28 cellular contexts compared by ENCODE assay signal in genomic region chr6:65059568-65059967, GRCh38.
"Had no signal": no experiment of that assay in that cellular context is flagged by ENCODE, and none has a peak within 500 bp of the region (broad histone marks: within the 10 kb centered on the region; RNA-seq: fewer than 3 reads in every experiment).

No MANE protein-coding gene starts in this region.

- H3K27me3 ChIP-seq: stomach, suprapubic skin, testis, thyroid gland, tibial artery, tibial nerve, transverse colon, upper lobe of left lung, upper lobe of right lung, uterus, vagina had no signal

- H3K4me3 ChIP-seq: stomach, suprapubic skin, testis, thoracic aorta, thyroid gland, tibial artery, tibial nerve, transverse colon, upper lobe of left lung, upper lobe of right lung, uterus, vagina had no signal

- H3K36me3 Mint-ChIP-seq: stimulated activated effector memory CD8-positive, alpha-beta T cell treated with anti-CD3 and anti-CD28 coated beads, Interleukin-12 subunit alpha, Interleukin-12 subunit beta, amount 100 ng/mL, for 72 hours; stimulated activated memory B cell treated with anti-CD40 and anti-IgM and Interleukin-4, amounts not matched to agents 10 μg/mL and 1 μg/mL and 100 μg/mL, for 72 hours; stimulated activated naive B cell treated with anti-CD40 and anti-IgM and Interleukin-4, amounts not matched to agents 10 μg/mL and 1 μg/mL and 100 μg/mL, for 72 hours; type B pancreatic cell had no signal

- H3K27ac Mint-ChIP-seq: stimulated activated effector memory CD8-positive, alpha-beta T cell treated with anti-CD3 and anti-CD28 coated beads, Interleukin-12 subunit alpha, Interleukin-12 subunit beta, amount 100 ng/mL, for 72 hours; stimulated activated memory B cell treated with anti-CD40 and anti-IgM and Interleukin-4, amounts not matched to agents 10 μg/mL and 1 μg/mL and 100 μg/mL, for 72 hours; stimulated activated naive B cell treated with anti-CD40 and anti-IgM and Interleukin-4, amounts not matched to agents 10 μg/mL and 1 μg/mL and 100 μg/mL, for 72 hours; stimulated activated naive CD8-positive, alpha-beta T cell treated with anti-CD3 and anti-CD28 coated beads, Interleukin-15, amount 100 ng/mL, for 72 hours; stimulated activated naive CD8-positive, alpha-beta T cell treated with anti-CD3 and anti-CD28 coated beads, Interleukin-15, Interleukin-2, amounts not matched to agents 100 ng/mL and 50 ng/mL, for 24 hours; type B pancreatic cell had no signal

- H3K4me1 ChIP-seq: stomach, suprapubic skin, testis, thyroid gland, tibial artery, tibial nerve, transverse colon, upper lobe of left lung, upper lobe of right lung, uterus, vagina had no signal

- H3K36me3 ChIP-seq: stomach, suprapubic skin, thoracic aorta, thyroid gland, tibial artery, tibial nerve, transverse colon, upper lobe of left lung, upper lobe of right lung, uterus, vagina had no signal

- H3K9me3 ChIP-seq: stomach, suprapubic skin, testis, thoracic aorta, thyroid gland, tibial artery, tibial nerve, transverse colon, upper lobe of left lung, upper lobe of right lung, uterus, vagina had no signal

- H3K27ac ChIP-seq: stomach, suprapubic skin, testis, thoracic aorta, thyroid gland, tibial artery, tibial nerve, transverse colon, upper lobe of left lung, upper lobe of right lung, uterus, vagina had no signal

- H3K4me3 Mint-ChIP-seq: stimulated activated effector memory CD8-positive, alpha-beta T cell treated with anti-CD3 and anti-CD28 coated beads, Interleukin-12 subunit alpha, Interleukin-12 subunit beta, amount 100 ng/mL, for 72 hours; stimulated activated memory B cell treated with anti-CD40 and anti-IgM and Interleukin-4, amounts not matched to agents 10 μg/mL and 1 μg/mL and 100 μg/mL, for 72 hours; stimulated activated naive B cell treated with anti-CD40 and anti-IgM and Interleukin-4, amounts not matched to agents 10 μg/mL and 1 μg/mL and 100 μg/mL, for 72 hours; stimulated activated naive CD8-positive, alpha-beta T cell treated with anti-CD3 and anti-CD28 coated beads, Interleukin-15, amount 100 ng/mL, for 72 hours; stimulated activated naive CD8-positive, alpha-beta T cell treated with anti-CD3 and anti-CD28 coated beads, Interleukin-15, Interleukin-2, amounts not matched to agents 100 ng/mL and 50 ng/mL, for 24 hours; type B pancreatic cell had no signal

- H3K4me1 Mint-ChIP-seq: stimulated activated effector memory CD8-positive, alpha-beta T cell treated with anti-CD3 and anti-CD28 coated beads, Interleukin-12 subunit alpha, Interleukin-12 subunit beta, amount 100 ng/mL, for 72 hours; stimulated activated memory B cell treated with anti-CD40 and anti-IgM and Interleukin-4, amounts not matched to agents 10 μg/mL and 1 μg/mL and 100 μg/mL, for 72 hours; stimulated activated naive B cell treated with anti-CD40 and anti-IgM and Interleukin-4, amounts not matched to agents 10 μg/mL and 1 μg/mL and 100 μg/mL, for 72 hours; stimulated activated naive CD8-positive, alpha-beta T cell treated with anti-CD3 and anti-CD28 coated beads, Interleukin-15, amount 100 ng/mL, for 72 hours had no signal

- ATAC-seq: stimulated activated effector memory CD8-positive, alpha-beta T cell treated with anti-CD3 and anti-CD28 coated beads, Interleukin-12 subunit alpha, Interleukin-12 subunit beta, amount 100 ng/mL, for 72 hours; stimulated activated memory B cell treated with anti-CD40 and anti-IgM and Interleukin-4, amounts not matched to agents 10 μg/mL and 1 μg/mL and 100 μg/mL, for 72 hours; stimulated activated naive B cell treated with anti-CD40 and anti-IgM and Interleukin-4, amounts not matched to agents 10 μg/mL and 1 μg/mL and 100 μg/mL, for 72 hours; stimulated activated naive CD8-positive, alpha-beta T cell treated with anti-CD3 and anti-CD28 coated beads, Interleukin-15, amount 100 ng/mL, for 72 hours; stimulated activated naive CD8-positive, alpha-beta T cell treated with anti-CD3 and anti-CD28 coated beads, Interleukin-15, Interleukin-2, amounts not matched to agents 100 U/mL and 50 U/mL, for 24 hours; upper lobe of right lung had no signal

- H3K27me3 Mint-ChIP-seq: stimulated activated memory B cell treated with anti-CD40 and anti-IgM and Interleukin-4, amounts not matched to agents 10 μg/mL and 1 μg/mL and 100 μg/mL, for 72 hours; stimulated activated naive B cell treated with anti-CD40 and anti-IgM and Interleukin-4, amounts not matched to agents 10 μg/mL and 1 μg/mL and 100 μg/mL, for 72 hours; stimulated activated naive CD8-positive, alpha-beta T cell treated with anti-CD3 and anti-CD28 coated beads, Interleukin-15, amount 100 ng/mL, for 72 hours; stimulated activated naive CD8-positive, alpha-beta T cell treated with anti-CD3 and anti-CD28 coated beads, Interleukin-15, Interleukin-2, amounts not matched to agents 100 ng/mL and 50 ng/mL, for 24 hours; type B pancreatic cell had no signal

- DNase-seq: stimulated activated CD4-positive, alpha-beta T cell treated with anti-CD3 and anti-CD28 coated beads, Interleukin-2, amount 100 ng/mL, for 48 hours; stimulated activated CD4-positive, alpha-beta T cell treated with anti-CD3 and anti-CD28 coated beads, Interleukin-4, amount 100 ng/mL, for 1 hour; stimulated activated CD4-positive, alpha-beta T cell treated with anti-CD3 and anti-CD28 coated beads, Interleukin-4, amount 100 ng/mL, for 24 hours; stimulated activated CD4-positive, alpha-beta T cell treated with anti-CD3 and anti-CD28 coated beads, Interleukin-4, amount 100 ng/mL, for 4 hours; stimulated activated CD8-positive, alpha-beta memory T cell treated with anti-CD3 and anti-CD28 coated beads, Interleukin-4, amount 100 ng/mL, for 48 hours; stimulated activated naive B cell treated with anti-CD40 and anti-IgM and Interleukin-4, amounts not matched to agents 10 μg/mL and 1 μg/mL and 100 μg/mL, for 72 hours; stimulated activated naive CD4-positive, alpha-beta T cell; stimulated activated naive CD4-positive, alpha-beta T cell treated with Interleukin-2 at 50 U/mL for 16 hours; stimulated activated naive CD8-positive, alpha-beta T cell treated with anti-CD3 and anti-CD28 coated beads, Interleukin-15, amount 100 ng/mL, for 72 hours; stimulated activated naive CD8-positive, alpha-beta T cell treated with anti-CD3 and anti-CD28 coated beads, Interleukin-15, Interleukin-2, amounts not matched to agents 100 U/mL and 50 U/mL, for 24 hours; stomach; substantia nigra; testis; thyroid gland; tibial artery; transverse colon; trophoblast cell; upper lobe of left lung; upper lobe of right lung; uterus had no signal

- H3K9me3 Mint-ChIP-seq: stimulated activated memory B cell treated with anti-CD40 and anti-IgM and Interleukin-4, amounts not matched to agents 10 μg/mL and 1 μg/mL and 100 μg/mL, for 72 hours; type B pancreatic cell had no signal
